In the genomic region with DNA sequence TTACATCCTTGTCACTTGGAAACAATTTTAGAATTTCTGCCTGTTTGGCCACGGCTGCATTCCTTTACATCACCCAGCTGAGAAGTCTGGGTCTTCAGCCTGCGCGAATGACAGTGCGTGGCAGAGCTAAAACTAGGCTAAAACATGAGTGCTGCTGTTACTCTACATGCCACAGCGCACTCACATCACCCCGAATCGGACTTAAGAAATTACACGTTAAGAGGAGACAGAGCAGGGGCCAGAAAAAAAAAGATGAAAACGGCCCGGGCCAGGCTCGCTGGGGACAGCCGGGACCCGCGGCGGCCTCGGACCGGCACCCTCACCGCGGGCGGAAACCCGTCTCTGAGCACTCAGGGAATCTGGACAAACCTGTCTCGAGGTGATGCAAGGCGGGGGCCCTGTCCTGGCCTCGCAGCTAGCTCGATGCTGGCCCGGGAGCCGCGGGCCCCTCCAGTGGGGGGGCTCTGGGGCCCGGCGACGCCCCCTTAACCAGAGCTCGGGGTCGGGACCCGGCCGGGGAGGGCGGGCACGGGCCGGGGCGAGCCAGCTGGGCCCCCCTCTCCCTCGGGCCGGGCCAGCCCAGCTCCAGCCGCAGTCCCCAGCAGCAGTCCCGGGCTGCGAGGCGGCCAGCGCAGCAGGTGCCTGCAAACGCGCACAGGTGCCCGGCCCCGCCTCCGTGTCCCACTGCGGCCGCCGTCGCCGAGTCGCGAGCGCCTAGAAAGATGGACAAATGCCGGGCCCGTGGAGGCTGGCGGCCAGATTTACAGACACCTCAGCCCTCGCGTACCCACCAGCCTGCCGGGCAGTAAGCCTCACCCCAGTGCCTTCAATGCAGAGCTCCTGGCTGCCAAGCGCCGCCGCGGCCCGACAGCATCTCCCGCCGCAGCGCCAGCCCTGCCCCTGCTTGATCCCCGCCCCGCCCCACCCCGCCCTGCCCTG, we compare ENCODE assay signal across 8 cellular contexts. TPM values are rescaled to one million over a fixed set of nuclear protein-coding genes. Genes with fewer than 3 reads are reported as not detected.
DNase-seq lines count a peak whose midpoint lies in the region; ATAC-seq and TF ChIP-seq lines count a peak whose summit lies in the region.

AKTIP (minus strand) TSS at position 879 of the 939 bp plus-strand sequence. CDS start 2,950 bp downstream, outside the sequence.

- H3K4me3 ChIP-seq in lower lobe of right lung: peak within 1 kb of the TSS; percentile 93

- no peaks in the 10 kb centered on the region for H3K27me3 ChIP-seq in lower lobe of right lung (ENCODE audit: low read depth)

- H3K9me3 Mint-ChIP-seq in IgD-negative memory B cell: no peaks in the 10 kb centered on the region

- H3K36me3 ChIP-seq in lower lobe of right lung: peaks cover 22% of the 10 kb centered on the region

- ATAC-seq in GM21619 (IDR thresholded peaks at IDR 0.05; ENCODE audit: unreplicated experiment): peak; percentile 19
- ATAC-seq in lower lobe of right lung: peak; percentile 59 to 67

- H3K36me3 Mint-ChIP-seq in IgD-negative memory B cell: no peaks in the 10 kb centered on the region

- H3K4me1 Mint-ChIP-seq in IgD-negative memory B cell: peaks cover 6 to 30% (median 22%) of the 10 kb centered on the region in 3 donors

- peak within 1 kb of the TSS; percentile 79 to 95 (median 90) for H3K27ac Mint-ChIP-seq in IgD-negative memory B cell

- H3K27ac ChIP-seq in lower lobe of right lung: peak within 1 kb of the TSS; percentile 93

- H3K9me3 ChIP-seq in lower lobe of right lung: no peaks in the 10 kb centered on the region

- no peak for TF ChIP-seq CTCF in lower lobe of right lung (IDR thresholded peaks at IDR 0.05)

- H3K4me1 ChIP-seq in lower lobe of right lung: peaks cover 26% of the 10 kb centered on the region

- H3K4me3 Mint-ChIP-seq in IgD-negative memory B cell: peak within 1 kb of the TSS; percentile 88 to 99 (median 95)

- intact Hi-C loops in lower lobe of right lung (cut with DNase I): no loop called here

- DNase-seq in ELR (ENCODE audit: low read depth) (peak; percentile 38), lower lobe of right lung (peak; percentile 83), MV-4-11 (lab: John Stamatoyannopoulos, UW) (no peak)
- DNase-seq in activated CD4-positive, CD25-positive, alpha-beta regulatory T cell treated with anti-CD3 and anti-CD28 coated beads, Interleukin-2, amount 50 U/mL, for 16 hours (ENCODE audit: low read depth, low spot score): peak; percentile 43
- peak; percentile 24 for DNase-seq in effector CD4-positive, alpha-beta T cell
- DNase-seq in stimulated activated CD8-positive, alpha-beta memory T cell treated with anti-CD3 and anti-CD28 coated beads, Interleukin-12 subunit alpha, Interleukin-12 subunit beta, amount 100 ng/mL, for 4 hours (ENCODE audit: low read depth): peak; percentile 16

- no peaks in the 10 kb centered on the region for H3K27me3 Mint-ChIP-seq in IgD-negative memory B cell

RNA-seq across cellular contexts. Expression of gene AKTIP, which starts in this region (rescaled TPM):
- 16.8 TPM for polyA plus RNA-seq in IgD-negative memory B cell
- total RNA-seq in lower lobe of right lung: 43.7 TPM
